ENCODE assay signal across 9 cellular contexts in the genomic region with DNA sequence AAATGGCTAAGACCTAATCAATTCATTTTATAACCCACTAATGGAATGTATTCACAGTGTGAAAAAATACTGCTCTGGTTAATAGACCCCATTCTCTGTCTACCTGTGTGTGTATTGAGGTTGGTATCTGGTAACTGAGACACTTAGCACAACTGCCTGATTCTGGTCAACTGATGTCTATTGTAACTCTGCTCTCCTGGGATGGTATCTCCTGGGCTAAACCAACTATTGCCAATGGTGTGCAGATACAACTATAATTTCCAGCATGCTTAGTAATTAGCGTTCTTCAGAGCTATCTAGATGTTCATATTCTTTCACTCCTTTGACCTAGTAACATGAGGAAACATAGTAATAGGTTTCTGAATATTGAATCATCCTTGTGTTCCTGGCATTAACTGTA. TPM values are rescaled to one million over a fixed set of nuclear protein-coding genes. Genes with fewer than 3 reads are reported as not detected.
"Had no signal": no experiment of that assay in that cellular context is flagged by ENCODE, and none has a peak within 500 bp of the region (broad histone marks: within the 10 kb centered on the region; RNA-seq: fewer than 3 reads in every experiment).

No MANE protein-coding gene starts in this region.

- H3K36me3 ChIP-seq: HAP-1 had no signal

- H3K9me3 ChIP-seq: HAP-1 had no signal

- H3K9ac ChIP-seq: GM23248, KMS-11 had no signal

- H3K4me2 ChIP-seq: KMS-11 had no signal

- H3K27ac ChIP-seq: GM23248, KMS-11 had no signal

- DNase-seq: GM23248, GOT3, H7, HFFc6, IMR-90, KBM-7 had no signal

- H2AFZ ChIP-seq: GM23248 had no signal

- H3K4me3 ChIP-seq: GM23248, HAP-1 had no signal

- H3K4me1 ChIP-seq: HAP-1 had no signal

RNA-seq across cellular contexts. Expression of gene ADAMTSL3, which starts 16.7 kb away (rescaled TPM):
- total RNA-seq: GM23248, HFFc6, HT-29 had no signal
